In genomic region chr15:77696006-77696631, GRCh38 we compare ENCODE assay signal across 2 cellular contexts.
TF ChIP-seq lines count a peak whose summit lies in the region.

No MANE protein-coding gene starts in this region.

TF ChIP-seq in HEK293, 187 proteins besides CTCF, POLR2A, EP300 and RAD21 (continued from another document):
- TF ChIP-seq, protein P1, sequence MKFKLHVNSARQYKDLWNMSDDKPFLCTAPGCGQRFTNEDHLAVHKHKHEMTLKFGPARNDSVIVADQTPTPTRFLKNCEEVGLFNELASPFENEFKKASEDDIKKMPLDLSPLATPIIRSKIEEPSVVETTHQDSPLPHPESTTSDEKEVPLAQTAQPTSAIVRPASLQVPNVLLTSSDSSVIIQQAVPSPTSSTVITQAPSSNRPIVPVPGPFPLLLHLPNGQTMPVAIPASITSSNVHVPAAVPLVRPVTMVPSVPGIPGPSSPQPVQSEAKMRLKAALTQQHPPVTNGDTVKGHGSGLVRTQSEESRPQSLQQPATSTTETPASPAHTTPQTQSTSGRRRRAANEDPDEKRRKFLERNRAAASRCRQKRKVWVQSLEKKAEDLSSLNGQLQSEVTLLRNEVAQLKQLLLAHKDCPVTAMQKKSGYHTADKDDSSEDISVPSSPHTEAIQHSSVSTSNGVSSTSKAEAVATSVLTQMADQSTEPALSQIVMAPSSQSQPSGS (tag by site-specific recombination; IDR thresholded peaks at IDR 0.05; ENCODE audit: low read depth): no peak
- no peak for TF ChIP-seq ZFP3 (tag by site-specific recombination; IDR thresholded peaks at IDR 0.05; ENCODE audit: low read depth)

TF ChIP-seq in SK-N-SH, 30 proteins besides CTCF, POLR2A, EP300 and RAD21 (continued from another document):
- TF ChIP-seq PBX3 (IDR thresholded peaks at IDR 0.05) (no peak), USF1 (IDR thresholded peaks at IDR 0.05; ENCODE audit: borderline replicate concordance, low read depth) (no peak), TEAD4 (IDR thresholded peaks at IDR 0.05; ENCODE audit: borderline replicate concordance, insufficient read depth) (no peak), RXRA (IDR thresholded peaks at IDR 0.05; ENCODE audit: borderline replicate concordance, low read depth) (no peak), YY1 (IDR thresholded peaks at IDR 0.05; ENCODE audit: low read depth) (no peak), SMC3 (IDR thresholded peaks at IDR 0.05; ENCODE audit: low read depth, low read length) (no peak), NRF1 (IDR thresholded peaks at IDR 0.05; ENCODE audit: low read depth, low read length) (no peak), NFIC (IDR thresholded peaks at IDR 0.05; ENCODE audit: borderline replicate concordance) (no peak), GATA2 (CRISPR knock-in tag; IDR thresholded peaks at IDR 0.05) (no peak), EZH2phosphoT487 (IDR thresholded peaks at IDR 0.05; ENCODE audit: borderline replicate concordance, low read depth) (no peak), MXI1 (IDR thresholded peaks at IDR 0.05; ENCODE audit: low read depth, low read length) (no peak), FOXM1 (IDR thresholded peaks at IDR 0.05; ENCODE audit: low read depth) (no peak), MAX (IDR thresholded peaks at IDR 0.05; ENCODE audit: low read depth) (no peak)
